ENCODE assay signal across 8 cellular contexts in the genomic region with DNA sequence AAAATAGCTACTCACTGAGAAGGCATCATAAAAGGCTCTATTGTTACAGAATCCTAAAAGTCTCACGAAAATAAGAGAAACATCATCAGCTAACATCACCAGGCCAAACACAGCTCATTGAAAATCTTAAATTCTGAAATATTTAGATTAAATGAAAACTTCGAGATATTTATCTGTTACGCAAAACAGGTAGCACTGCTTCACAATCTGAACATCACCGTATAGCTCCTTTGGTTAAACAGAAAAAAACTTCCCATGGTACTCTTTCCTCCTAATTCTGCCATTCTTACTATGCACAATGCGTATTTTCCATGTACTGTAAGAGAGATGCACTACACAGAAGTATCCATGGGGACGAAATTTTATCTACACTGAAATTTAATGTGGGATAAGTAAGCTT. TPM values are rescaled to one million over a fixed set of nuclear protein-coding genes. Genes with fewer than 3 reads are reported as not detected.
DNase-seq lines count a peak whose midpoint lies in the region; ATAC-seq and TF ChIP-seq lines count a peak whose summit lies in the region.

No MANE protein-coding gene starts in this region.

- peak overlapping the region; percentile 88 for H3K4me2 ChIP-seq in SU-DHL-6 (ENCODE audit: low read depth, low read length, poor library complexity, severe bottlenecking)

- ATAC-seq in stimulated activated effector memory CD8-positive, alpha-beta T cell treated with anti-CD3 and anti-CD28 coated beads, Interleukin-12 subunit alpha, Interleukin-12 subunit beta, amount 100 ng/mL, for 72 hours, result no peak

- H3F3A ChIP-seq in SU-DHL-6 (ENCODE audit: insufficient read depth), result peaks cover 39% of the 10 kb centered on the region

- no peaks in the 10 kb centered on the region for H3K9me3 ChIP-seq in SU-DHL-6 (ENCODE audit: insufficient read depth, low read length)

- H3K27me3 ChIP-seq in SU-DHL-6 (ENCODE audit: low read length), result no peaks in the 10 kb centered on the region

- H3K9me3 Mint-ChIP-seq in T-helper 1 cell treated with Interleukin-12 subunit alpha and Interleukin-12 subunit beta and Interleukin-4 antibody, amounts not matched to agents 30 μg/mL and 1 μg/mL, for 36 hours, result no peaks in the 10 kb centered on the region
- H3K9me3 Mint-ChIP-seq in stimulated activated effector memory CD8-positive, alpha-beta T cell treated with anti-CD3 and anti-CD28 coated beads, Interleukin-12 subunit alpha, Interleukin-12 subunit beta, amount 100 ng/mL, for 72 hours, result no peaks in the 10 kb centered on the region

- DNase-seq in T-helper 1 cell (no peak), fibroblast of villous mesenchyme (ENCODE audit: low read depth) (no peak), GM19240 (ENCODE audit: insufficient read length, low spot score) (no peak), amniotic stem cell (lab: John Stamatoyannopoulos, UW) (no peak), NCI-H2227 treated with DMSO at 0.1 percent for 48 hours (lab: John Stamatoyannopoulos, UW) (no peak)
- no peak for DNase-seq in stimulated activated effector memory CD8-positive, alpha-beta T cell treated with anti-CD3 and anti-CD28 coated beads, Interleukin-12 subunit alpha, Interleukin-12 subunit beta, amount 100 ng/mL, for 72 hours (ENCODE audit: low spot score in 2 of 2)

- H3K4me3 ChIP-seq in SU-DHL-6 (ENCODE audit: insufficient read depth, low read length, poor library complexity, severe bottlenecking) (peak overlapping the region; percentile 77), fibroblast of villous mesenchyme (ENCODE audit: low read depth, low read length) (peak overlapping the region; percentile 94)

- H2AFZ ChIP-seq in SU-DHL-6 (ENCODE audit: low read depth, low read length, severe bottlenecking), result no peak overlapping the region

- H3K4me1 Mint-ChIP-seq in T-helper 1 cell treated with Interleukin-12 subunit alpha and Interleukin-12 subunit beta and Interleukin-4 antibody, amounts not matched to agents 30 μg/mL and 1 μg/mL, for 36 hours (ENCODE audit: low read depth), result peaks cover 34% of the 10 kb centered on the region
- peaks cover 40% of the 10 kb centered on the region for H3K4me1 Mint-ChIP-seq in stimulated activated effector memory CD8-positive, alpha-beta T cell treated with anti-CD3 and anti-CD28 coated beads, Interleukin-12 subunit alpha, Interleukin-12 subunit beta, amount 100 ng/mL, for 72 hours

- peaks cover 64% of the 10 kb centered on the region for H3K79me2 ChIP-seq in SU-DHL-6 (ENCODE audit: insufficient read depth, low read length)

- H3K36me3 ChIP-seq in SU-DHL-6 (ENCODE audit: low read length), result peaks cover 9% of the 10 kb centered on the region; the same call in 1 of the 2 replicates

- peak overlapping the region; percentile 88 for H3K27ac ChIP-seq in SU-DHL-6 (ENCODE audit: low read depth, low read length)

- H3K4me3 Mint-ChIP-seq in T-helper 1 cell treated with Interleukin-12 subunit alpha and Interleukin-12 subunit beta and Interleukin-4 antibody, amounts not matched to agents 30 μg/mL and 1 μg/mL, for 36 hours, result peak overlapping the region; percentile 99
- peak overlapping the region; percentile 97 for H3K4me3 Mint-ChIP-seq in stimulated activated effector memory CD8-positive, alpha-beta T cell treated with anti-CD3 and anti-CD28 coated beads, Interleukin-12 subunit alpha, Interleukin-12 subunit beta, amount 100 ng/mL, for 72 hours

- TF ChIP-seq CTCF in SU-DHL-6 (IDR thresholded peaks at IDR 0.05; ENCODE audit: insufficient read depth, low read length, poor library complexity, severe bottlenecking), result no peak
- no peak for TF ChIP-seq CTCF in fibroblast of villous mesenchyme (IDR thresholded peaks at IDR 0.05; ENCODE audit: insufficient read depth, low read depth, low read length)

- H3K27ac Mint-ChIP-seq in T-helper 1 cell treated with Interleukin-12 subunit alpha and Interleukin-12 subunit beta and Interleukin-4 antibody, amounts not matched to agents 30 μg/mL and 1 μg/mL, for 36 hours, result peak overlapping the region; percentile 53
- H3K27ac Mint-ChIP-seq in stimulated activated effector memory CD8-positive, alpha-beta T cell treated with anti-CD3 and anti-CD28 coated beads, Interleukin-12 subunit alpha, Interleukin-12 subunit beta, amount 100 ng/mL, for 72 hours, result no peak overlapping the region

- no peaks in the 10 kb centered on the region for H4K20me1 ChIP-seq in SU-DHL-6 (ENCODE audit: low read depth, low read length)

- H3K27me3 Mint-ChIP-seq in T-helper 1 cell treated with Interleukin-12 subunit alpha and Interleukin-12 subunit beta and Interleukin-4 antibody, amounts not matched to agents 30 μg/mL and 1 μg/mL, for 36 hours (ENCODE audit: low read depth), result peaks cover 17% of the 10 kb centered on the region

- H3K9me2 ChIP-seq in SU-DHL-6 (replicated peaks; ENCODE audit: insufficient read depth, low read length), result no peaks in the 10 kb centered on the region

- peak overlapping the region; percentile 86 for H3K9ac ChIP-seq in SU-DHL-6 (ENCODE audit: low read length)

- peaks cover 8% of the 10 kb centered on the region for H3K36me3 Mint-ChIP-seq in T-helper 1 cell treated with Interleukin-12 subunit alpha and Interleukin-12 subunit beta and Interleukin-4 antibody, amounts not matched to agents 30 μg/mL and 1 μg/mL, for 36 hours (ENCODE audit: low read depth)
- H3K36me3 Mint-ChIP-seq in stimulated activated effector memory CD8-positive, alpha-beta T cell treated with anti-CD3 and anti-CD28 coated beads, Interleukin-12 subunit alpha, Interleukin-12 subunit beta, amount 100 ng/mL, for 72 hours, result peaks cover 12% of the 10 kb centered on the region

RNA-seq across cellular contexts. Expression of gene SGPP1, which starts 2.1 kb away (rescaled TPM):
- total RNA-seq in fibroblast of villous mesenchyme, result 27.4 and 31.5 TPM in 2 replicates
